ENCODE assay signal across 17 cellular contexts in genomic region chr12:57719777-57720605, GRCh38. TPM values are rescaled to one million over a fixed set of nuclear protein-coding genes. Genes with fewer than 3 reads are reported as not detected.
A peak's percentile ranks its signal among the peaks of the same experiment; 100 is the strongest.
DNase-seq lines count a peak whose midpoint lies in the region; ATAC-seq and TF ChIP-seq lines count a peak whose summit lies in the region.
"Had no signal": no experiment of that assay in that cellular context is flagged by ENCODE, and none has a peak within 500 bp of the region (broad histone marks: within the 10 kb centered on the region; RNA-seq: fewer than 3 reads in every experiment).

No MANE protein-coding gene starts in this region.

- no peaks in the 10 kb centered on the region for H3K27me3 Mint-ChIP-seq in central memory CD8-positive, alpha-beta T cell
- H3K27me3 Mint-ChIP-seq in naive thymus-derived CD8-positive, alpha-beta T cell, result no peaks in the 10 kb centered on the region
- H3K27me3 Mint-ChIP-seq: B cell; CD4-positive, alpha-beta memory T cell had no signal

- no peaks in the 10 kb centered on the region for H3K9me3 Mint-ChIP-seq in activated naive CD4-positive, alpha-beta T cell treated with anti-CD3 and anti-CD28 coated beads, Interleukin-2, amount 50 U/mL, for 72 hours
- no peaks in the 10 kb centered on the region for H3K9me3 Mint-ChIP-seq in central memory CD8-positive, alpha-beta T cell
- H3K9me3 Mint-ChIP-seq in stimulated activated effector memory CD8-positive, alpha-beta T cell treated with anti-CD3 and anti-CD28 coated beads, Interleukin-12 subunit alpha, Interleukin-12 subunit beta, amount 100 ng/mL, for 72 hours, result no peaks in the 10 kb centered on the region
- no peaks in the 10 kb centered on the region for H3K9me3 Mint-ChIP-seq in naive thymus-derived CD8-positive, alpha-beta T cell

- in situ Hi-C loops in GM13976 (cut with MboI; ENCODE audit: low sequenced_read_pairs, unreplicated experiment), result no loop called here

- peak in 1 of 2 donors; percentile 14 for ATAC-seq in activated naive CD4-positive, alpha-beta T cell treated with anti-CD3 and anti-CD28 coated beads, Interleukin-2, amount 50 U/mL, for 72 hours
- no peak for ATAC-seq in central memory CD8-positive, alpha-beta T cell (replicated peaks; ENCODE audit: extremely low read depth, poor library complexity, severe bottlenecking)
- ATAC-seq in stimulated activated effector memory CD8-positive, alpha-beta T cell treated with anti-CD3 and anti-CD28 coated beads, Interleukin-12 subunit alpha, Interleukin-12 subunit beta, amount 100 ng/mL, for 72 hours, result no peak
- ATAC-seq in naive thymus-derived CD8-positive, alpha-beta T cell, result no peak
- no peak for ATAC-seq in activated CD4-positive, CD25-positive, alpha-beta regulatory T cell treated with anti-CD3 and anti-CD28 coated beads, Interleukin-2, amount 50 U/mL, for 24 hours

- no peak for TF ChIP-seq CTCF in GM13976 (IDR thresholded peaks at IDR 0.05; ENCODE audit: borderline replicate concordance, control extremely low read depth, extremely low read depth, insufficient read depth, missing control alignments)

- DNase-seq in activated naive CD4-positive, alpha-beta T cell treated with anti-CD3 and anti-CD28 coated beads, Interleukin-2, amount 50 U/mL, for 72 hours (ENCODE audit: low spot score in 2 of 2), result no peak
- no peak for DNase-seq in activated naive CD4-positive, alpha-beta T cell treated with Interleukin-2 at 50 U/mL for 16 hours
- DNase-seq in GM13976 (ENCODE audit: low spot score), result peak; percentile 26
- no peak for DNase-seq in central memory CD8-positive, alpha-beta T cell (ENCODE audit: low spot score in 2 of 2)
- DNase-seq in stimulated activated effector memory CD8-positive, alpha-beta T cell treated with anti-CD3 and anti-CD28 coated beads, Interleukin-12 subunit alpha, Interleukin-12 subunit beta, amount 100 ng/mL, for 72 hours (ENCODE audit: low spot score in 2 of 2), result no peak
- no peak for DNase-seq in naive thymus-derived CD8-positive, alpha-beta T cell
- no peak for DNase-seq in DMS114 treated with DMSO at 0.1 percent for 48 hours (lab: John Stamatoyannopoulos, UW; ENCODE audit: unreplicated experiment)
- DNase-seq: ACHN; CD4-positive, alpha-beta memory T cell; HCEC 1CT; NCI-H1417; NCI-H1930; NCI-H2171; NCI-H524; SHP77 treated with DMSO at 0.1 percent for 48 hours had no signal

- H3K27ac Mint-ChIP-seq in activated naive CD4-positive, alpha-beta T cell treated with anti-CD3 and anti-CD28 coated beads, Interleukin-2, amount 50 U/mL, for 72 hours, result peak overlapping the region; percentile 27 to 90
- H3K27ac Mint-ChIP-seq in central memory CD8-positive, alpha-beta T cell (ENCODE audit: low read depth), result peak overlapping the region; percentile 23
- peak overlapping the region; percentile 73 for H3K27ac Mint-ChIP-seq in stimulated activated effector memory CD8-positive, alpha-beta T cell treated with anti-CD3 and anti-CD28 coated beads, Interleukin-12 subunit alpha, Interleukin-12 subunit beta, amount 100 ng/mL, for 72 hours
- peak overlapping the region in 4 of 10 donors; percentile 20 to 90 (median 33) for H3K27ac Mint-ChIP-seq in naive thymus-derived CD8-positive, alpha-beta T cell
- H3K27ac Mint-ChIP-seq: B cell had no signal

- H3K36me3 Mint-ChIP-seq in activated naive CD4-positive, alpha-beta T cell treated with anti-CD3 and anti-CD28 coated beads, Interleukin-2, amount 50 U/mL, for 72 hours, result peaks cover 6 to 9% of the 10 kb centered on the region in 2 donors
- H3K36me3 Mint-ChIP-seq in central memory CD8-positive, alpha-beta T cell (ENCODE audit: insufficient read depth), result peaks cover 38% of the 10 kb centered on the region
- H3K36me3 Mint-ChIP-seq in stimulated activated effector memory CD8-positive, alpha-beta T cell treated with anti-CD3 and anti-CD28 coated beads, Interleukin-12 subunit alpha, Interleukin-12 subunit beta, amount 100 ng/mL, for 72 hours, result peaks cover 89% of the 10 kb centered on the region
- H3K36me3 Mint-ChIP-seq in naive thymus-derived CD8-positive, alpha-beta T cell, result peaks cover 6 to 62% (median 14%) of the 10 kb centered on the region in 3 donors

- peaks cover 28% of the 10 kb centered on the region for H3K4me1 Mint-ChIP-seq in central memory CD8-positive, alpha-beta T cell
- peaks cover 23% of the 10 kb centered on the region for H3K4me1 Mint-ChIP-seq in stimulated activated effector memory CD8-positive, alpha-beta T cell treated with anti-CD3 and anti-CD28 coated beads, Interleukin-12 subunit alpha, Interleukin-12 subunit beta, amount 100 ng/mL, for 72 hours
- H3K4me1 Mint-ChIP-seq in naive thymus-derived CD8-positive, alpha-beta T cell, result peaks cover 19 to 40% (median 30%) of the 10 kb centered on the region in 4 donors

- POLR2A ChIA-PET in naive thymus-derived CD8-positive, alpha-beta T cell (lab: Charles Lee), result interaction anchor here (0.9 to 1.7 kb wide), 3 partner anchors 10 to 25 kb away, joined by 3 to 5 read pairs (median 3); no protein-coding TSS in a partner anchor

- no peak overlapping the region for H3K4me3 Mint-ChIP-seq in central memory CD8-positive, alpha-beta T cell
- no peak overlapping the region for H3K4me3 Mint-ChIP-seq in stimulated activated effector memory CD8-positive, alpha-beta T cell treated with anti-CD3 and anti-CD28 coated beads, Interleukin-12 subunit alpha, Interleukin-12 subunit beta, amount 100 ng/mL, for 72 hours
- no peak overlapping the region for H3K4me3 Mint-ChIP-seq in naive thymus-derived CD8-positive, alpha-beta T cell
- H3K4me3 Mint-ChIP-seq: B cell; CD4-positive, alpha-beta memory T cell had no signal

RNA-seq across cellular contexts. Expression of gene AGAP2, which starts 18.6 kb away (rescaled TPM):
- total RNA-seq in activated naive CD4-positive, alpha-beta T cell treated with anti-CD3 and anti-CD28 coated beads, Interleukin-2, amount 50 U/mL, for 72 hours, result 10 to 100 TPM; 28.9 to 38.4 TPM
- 10 to 100 TPM; 54.4 to 58.8 TPM for total RNA-seq in naive thymus-derived CD8-positive, alpha-beta T cell
- polyA plus RNA-seq in naive thymus-derived CD8-positive, alpha-beta T cell, result 1 to 10 TPM; 4.3 to 6.9 (median 5.6) TPM

RNA-seq across cellular contexts. Expression of gene TSPAN31, which starts 24.8 kb away (rescaled TPM):
- total RNA-seq in activated naive CD4-positive, alpha-beta T cell treated with anti-CD3 and anti-CD28 coated beads, Interleukin-2, amount 50 U/mL, for 72 hours, result 10 to 100 TPM in 1 of 2 donors, 1 to 10 TPM in 1; 9.7 to 15.1 TPM
- 10 to 100 TPM; 22.5 to 24.8 TPM for total RNA-seq in naive thymus-derived CD8-positive, alpha-beta T cell
- 10 to 100 TPM; 42.2 to 53.3 (median 47.3) TPM for polyA plus RNA-seq in naive thymus-derived CD8-positive, alpha-beta T cell

RNA-seq across cellular contexts. Expression of gene OS9, which starts 26.1 kb away (rescaled TPM):
- total RNA-seq in activated naive CD4-positive, alpha-beta T cell treated with anti-CD3 and anti-CD28 coated beads, Interleukin-2, amount 50 U/mL, for 72 hours, result 100 to 1,000 TPM in 1 of 2 donors, 10 to 100 TPM in 1; 87.1 to 116 TPM
- 100 to 1,000 TPM; 158 to 166 TPM for total RNA-seq in naive thymus-derived CD8-positive, alpha-beta T cell
- 10 to 100 TPM; 53.6 to 56.3 (median 53.6) TPM for polyA plus RNA-seq in naive thymus-derived CD8-positive, alpha-beta T cell

RNA-seq across cellular contexts. Expression of gene CDK4, which starts 32.1 kb away (rescaled TPM):
- 100 to 1,000 TPM; 183 to 191 TPM for total RNA-seq in activated naive CD4-positive, alpha-beta T cell treated with anti-CD3 and anti-CD28 coated beads, Interleukin-2, amount 50 U/mL, for 72 hours
- 10 to 100 TPM; 44.6 to 49.0 TPM for total RNA-seq in naive thymus-derived CD8-positive, alpha-beta T cell
- 100 to 1,000 TPM in 1 of 3 donors, 10 to 100 TPM in 2; 71.3 to 101 (median 80.5) TPM for polyA plus RNA-seq in naive thymus-derived CD8-positive, alpha-beta T cell

RNA-seq across cellular contexts. Expression of gene MARCHF9, which starts 34.9 kb away (rescaled TPM):
- total RNA-seq in activated naive CD4-positive, alpha-beta T cell treated with anti-CD3 and anti-CD28 coated beads, Interleukin-2, amount 50 U/mL, for 72 hours, result 10 to 100 TPM; 17.4 to 26.4 TPM
- 10 to 100 TPM; 59.5 to 64.8 TPM for total RNA-seq in naive thymus-derived CD8-positive, alpha-beta T cell
- 1 to 10 TPM; 2.2 to 6.6 (median 4.5) TPM for polyA plus RNA-seq in naive thymus-derived CD8-positive, alpha-beta T cell
